In genomic region chr3:12829404-12829803, GRCh38 we compare ENCODE assay signal across 24 cellular contexts.
"Had no signal": no experiment of that assay in that cellular context is flagged by ENCODE, and none has a peak within 500 bp of the region (broad histone marks: within the 10 kb centered on the region; RNA-seq: fewer than 3 reads in every experiment).

No MANE protein-coding gene starts in this region.

- H3K27ac ChIP-seq: lower lobe of right lung, prostate gland, right atrium auricular region, stomach, thyroid gland, vagina had no signal

- H3K27me3 ChIP-seq: right atrium auricular region, stomach, thyroid gland, vagina had no signal

- H3K4me3 ChIP-seq: lower lobe of right lung, prostate gland, right atrium auricular region, smooth muscle cell, stomach, thyroid gland, vagina had no signal

- H3K4me2 ChIP-seq: smooth muscle cell had no signal

- DNase-seq: effector CD8-positive, alpha-beta T cell; endodermal cell; erythroblast; hypothalamus; immature natural killer cell; islet precursor cell; left ventricle myocardium superior; lower lobe of right lung; naive thymus-derived CD8-positive, alpha-beta T cell; nephron progenitor cell; nucleus accumbens; stimulated activated CD4-positive, alpha-beta T cell treated with anti-CD3 and anti-CD28 coated beads, Interleukin-12 subunit alpha, Interleukin-12 subunit beta, amount 100 ng/mL, for 4 hours; stimulated activated CD4-positive, alpha-beta T cell treated with anti-CD3 and anti-CD28 coated beads, Interleukin-1b, Interleukin-23, amount 100 ng/mL, for 48 hours; stimulated activated CD4-positive, alpha-beta T cell treated with anti-CD3 and anti-CD28 coated beads, Interleukin-4, amount 100 ng/mL, for 1 hour; stimulated activated CD8-positive, alpha-beta memory T cell treated with anti-CD3 and anti-CD28 coated beads, Interleukin-4, amount 100 ng/mL, for 48 hours; stimulated activated naive CD4-positive, alpha-beta T cell treated with Interleukin-2 at 50 U/mL for 16 hours; stomach; thyroid gland; trophoblast cell had no signal

- ATAC-seq: left ventricle myocardium superior; lower lobe of right lung; naive thymus-derived CD8-positive, alpha-beta T cell had no signal

- FAIRE-seq: frontal cortex had no signal

- H3K9me3 ChIP-seq: lower lobe of right lung, prostate gland, right atrium auricular region, stomach, thyroid gland, vagina had no signal

- H3K4me1 ChIP-seq: lower lobe of right lung, prostate gland, right atrium auricular region, stomach, thyroid gland, vagina had no signal
